ENCODE assay signal across 12 cellular contexts in genomic region chr7:75056476-75056875, GRCh38. TPM values are rescaled to one million over a fixed set of nuclear protein-coding genes. Genes with fewer than 3 reads are reported as not detected.
A peak's percentile ranks its signal among the peaks of the same experiment; 100 is the strongest.
DNase-seq lines count a peak whose midpoint lies in the region; ATAC-seq, FAIRE-seq and TF ChIP-seq lines count a peak whose summit lies in the region.
"Had no signal": no experiment of that assay in that cellular context is flagged by ENCODE, and none has a peak within 500 bp of the region (broad histone marks: within the 10 kb centered on the region; RNA-seq: fewer than 3 reads in every experiment).

No MANE protein-coding gene starts in this region.

- peaks cover 6 to 41% (median 19%) of the 10 kb centered on the region in 3 donors for H3K36me3 Mint-ChIP-seq in immature natural killer cell

- H3K27me3 ChIP-seq in pancreas (no peaks in the 10 kb centered on the region), neuronal stem cell (ENCODE audit: control insufficient read depth in 3 of 3, insufficient read depth in 3 of 3, low read depth in 1 of 3, low read length in 3 of 3) (no peaks in the 10 kb centered on the region)

- peak overlapping the region in 1 of 6 donors; percentile 18 for H3K27ac Mint-ChIP-seq in immature natural killer cell

- H3K4me2 ChIP-seq in neuronal stem cell (ENCODE audit: insufficient read depth, low read length, poor library complexity, severe bottlenecking): no peak overlapping the region

- no peak overlapping the region for H3K4me3 ChIP-seq in pancreas
- no peak overlapping the region for H3K4me3 ChIP-seq in neuronal stem cell (ENCODE audit: low read length in 2 of 2)

- H4K8ac ChIP-seq in neuronal stem cell (ENCODE audit: low read depth, low read length): no peak overlapping the region

- no peak overlapping the region for H2BK120ac ChIP-seq in neuronal stem cell (ENCODE audit: low read depth, low read length)

- H3K9me3 Mint-ChIP-seq in immature natural killer cell: no peaks in the 10 kb centered on the region
- H3K9me3 Mint-ChIP-seq: stimulated activated naive CD8-positive, alpha-beta T cell treated with anti-CD3 and anti-CD28 coated beads, Interleukin-15, amount 100 ng/mL, for 72 hours had no signal

- H3K18ac ChIP-seq in neuronal stem cell (ENCODE audit: low read length): no peak overlapping the region

- H2BK12ac ChIP-seq in neuronal stem cell (ENCODE audit: low read length): no peak overlapping the region

- 89 to 91% methylated on average over 5 of the region's 5 CpGs for WGBS in pancreas, 2 donors
- no CpG with 5 or more reads among the region's 5 CpGs for WGBS in neuronal stem cell (ENCODE audit: extremely low coverage in 2 of 2, insufficient read length in 2 of 2, insufficient replicate concordance in 1 of 2), 2 donors

- H3K36me3 ChIP-seq in pancreas (peaks cover 0 to 72% (median 31%) of the 10 kb centered on the region in 3 donors), neuronal stem cell (replicated peaks in 1 of 2; ENCODE audit: control insufficient read depth in 2 of 2, insufficient read depth in 2 of 2, low read length in 2 of 2) (peaks cover 52 to 96% of the 10 kb centered on the region in 2 donors)

- intact Hi-C loops in pancreas (cut with DNase I): no loop called here

- H3K23ac ChIP-seq in neuronal stem cell (ENCODE audit: low read depth, low read length, poor library complexity): no peak overlapping the region

- no peaks in the 10 kb centered on the region for H3K9me3 ChIP-seq in pancreas
- H3K9me3 ChIP-seq in neuronal stem cell (replicated peaks in 1 of 2; ENCODE audit: control insufficient read depth in 2 of 2, insufficient read depth in 1 of 2, low read depth in 1 of 2, low read length in 2 of 2): no peaks in the 10 kb centered on the region

- H3K9ac ChIP-seq in neuronal stem cell (ENCODE audit: low read depth, low read length, poor library complexity): no peak overlapping the region

- no peaks in the 10 kb centered on the region for H3K79me1 ChIP-seq in neuronal stem cell (ENCODE audit: low read depth, low read length)

- no peaks in the 10 kb centered on the region for H3K27me3 Mint-ChIP-seq in immature natural killer cell (ENCODE audit: low read depth in 3 of 3)
- H3K27me3 Mint-ChIP-seq: stimulated activated naive CD8-positive, alpha-beta T cell treated with anti-CD3 and anti-CD28 coated beads, Interleukin-15, amount 100 ng/mL, for 72 hours had no signal

- H4K91ac ChIP-seq in neuronal stem cell (ENCODE audit: low read depth, low read length, poor library complexity): no peak overlapping the region

- H2AFZ ChIP-seq in neuronal stem cell (ENCODE audit: low read length): no peak overlapping the region

- H3K4me3 Mint-ChIP-seq in immature natural killer cell: no peak overlapping the region
- H3K4me3 Mint-ChIP-seq: stimulated activated naive CD8-positive, alpha-beta T cell treated with anti-CD3 and anti-CD28 coated beads, Interleukin-15, amount 100 ng/mL, for 72 hours had no signal

- H3K4ac ChIP-seq in neuronal stem cell (ENCODE audit: low read length): no peak overlapping the region

- H3K4me1 Mint-ChIP-seq in immature natural killer cell: peaks cover 0 to 1% of the 10 kb centered on the region in 2 donors
- H3K4me1 Mint-ChIP-seq: stimulated activated naive CD8-positive, alpha-beta T cell treated with anti-CD3 and anti-CD28 coated beads, Interleukin-15, amount 100 ng/mL, for 72 hours had no signal

- no peak overlapping the region for H3K27ac ChIP-seq in pancreas
- no peak overlapping the region for H3K27ac ChIP-seq in neuronal stem cell (replicated peaks; ENCODE audit: low read length)

- H2BK5ac ChIP-seq in neuronal stem cell (ENCODE audit: low read length): no peak overlapping the region

- ATAC-seq in SK-N-SH treated with all-trans-retinoic acid at 6 μM for 48 hours (peak; percentile 80), pancreas (peak in 3 of 4 donors; percentile 58 to 70 (median 67)), GM21381 (IDR thresholded peaks at IDR 0.05; ENCODE audit: unreplicated experiment) (no peak)
- ATAC-seq: stimulated activated naive CD8-positive, alpha-beta T cell treated with anti-CD3 and anti-CD28 coated beads, Interleukin-15, amount 100 ng/mL, for 72 hours had no signal

- H3K14ac ChIP-seq in neuronal stem cell (ENCODE audit: low read length): no peak overlapping the region

- FAIRE-seq in pancreas (lab: Jason Lieb, UNC): no peak

- DNase-seq in AG20443 (ENCODE audit: low spot score) (peak; percentile 87), fibroblast of the conjunctiva (ENCODE audit: low read depth) (peak; percentile 70), pancreas (no peak), UCSD-AML1 (lab: John Stamatoyannopoulos, UW; ENCODE audit: unreplicated experiment) (no peak), immature natural killer cell (no peak), neuronal stem cell (ENCODE audit: low spot score) (no peak)
- DNase-seq: Calu3; foreskin melanocyte; NCI-H510A; stimulated activated naive CD8-positive, alpha-beta T cell treated with anti-CD3 and anti-CD28 coated beads, Interleukin-15, amount 100 ng/mL, for 72 hours had no signal

- no peak overlapping the region for H2BK15ac ChIP-seq in neuronal stem cell (ENCODE audit: low read length)

- H2AK5ac ChIP-seq in neuronal stem cell (ENCODE audit: low read depth, low read length): no peak overlapping the region

- no peak for TF ChIP-seq CTCF in pancreas (IDR thresholded peaks at IDR 0.05)

- no peaks in the 10 kb centered on the region for H3K4me1 ChIP-seq in pancreas
- H3K4me1 ChIP-seq in neuronal stem cell (ENCODE audit: control insufficient read depth in 2 of 2, insufficient read depth in 1 of 2, low read depth in 1 of 2, low read length in 2 of 2): no peaks in the 10 kb centered on the region

TF ChIP-seq in SK-N-SH treated with all-trans-retinoic acid at 6 μM for 48 hours, 23 proteins besides CTCF, POLR2A, EP300 and RAD21 (continues in another document):
- no peak for TF ChIP-seq TOX (CRISPR knock-in tag; IDR thresholded peaks at IDR 0.05; ENCODE audit: borderline replicate concordance)
- no peak for TF ChIP-seq SNAI2 (CRISPR knock-in tag; IDR thresholded peaks at IDR 0.05)
- no peak for TF ChIP-seq TSHZ2 (CRISPR knock-in tag; IDR thresholded peaks at IDR 0.05)
- no peak for TF ChIP-seq ZC3H10 (CRISPR knock-in tag; IDR thresholded peaks at IDR 0.05)
- TF ChIP-seq POU6F1 (CRISPR knock-in tag; IDR thresholded peaks at IDR 0.05; ENCODE audit: borderline replicate concordance, low read depth): no peak
- no peak for TF ChIP-seq PPARA (CRISPR knock-in tag; IDR thresholded peaks at IDR 0.05; ENCODE audit: borderline replicate concordance)
- no peak for TF ChIP-seq OSR1 (CRISPR knock-in tag; IDR thresholded peaks at IDR 0.05)
- TF ChIP-seq ZFP30 (CRISPR knock-in tag; IDR thresholded peaks at IDR 0.05): no peak
- no peak for TF ChIP-seq CREB5 (CRISPR knock-in tag; IDR thresholded peaks at IDR 0.05; ENCODE audit: low read depth)

RNA-seq across cellular contexts. Expression of gene RCC1L, which starts 17.1 kb away (rescaled TPM):
- 10 to 100 TPM; 12.2 to 20.7 (median 17.2) TPM for total RNA-seq in pancreas
- polyA plus RNA-seq in pancreas (10 to 100 TPM; 15.5 to 18.7 TPM), immature natural killer cell (10 to 100 TPM; 29.4 to 54.5 (median 40.7) TPM)
- 23.2 TPM for polyA plus RNA-seq in neuronal stem cell (2013, experiment 1 of 2)
- 22.7 TPM for polyA plus RNA-seq in neuronal stem cell (2013, experiment 2 of 2)

RNA-seq across cellular contexts. Expression of gene GTF2IRD2B, which starts 35.9 kb away (rescaled TPM):
- 10 to 100 TPM; 18.0 to 29.4 (median 25.7) TPM for total RNA-seq in pancreas
- polyA plus RNA-seq in pancreas (10 to 100 TPM; 20.5 to 30.4 TPM), immature natural killer cell (10 to 100 TPM; 17.6 to 35.5 (median 33.0) TPM)
- polyA plus RNA-seq in neuronal stem cell (2013, experiment 1 of 2): 8.4 TPM
- polyA plus RNA-seq in neuronal stem cell (2013, experiment 2 of 2): 8.5 TPM

Comparison
In these comparisons a context has a peak if more than half of its experiments do, and no peak if none do; other contexts are left out.
1. DNase-seq: peak in AG20443 (single experiment) and fibroblast of the conjunctiva (single experiment); none in pancreas (0 of 6), UCSD-AML1 (single experiment), immature natural killer cell (0 of 3) and neuronal stem cell (single experiment).